20 cellular contexts compared by ENCODE assay signal in the genomic region with DNA sequence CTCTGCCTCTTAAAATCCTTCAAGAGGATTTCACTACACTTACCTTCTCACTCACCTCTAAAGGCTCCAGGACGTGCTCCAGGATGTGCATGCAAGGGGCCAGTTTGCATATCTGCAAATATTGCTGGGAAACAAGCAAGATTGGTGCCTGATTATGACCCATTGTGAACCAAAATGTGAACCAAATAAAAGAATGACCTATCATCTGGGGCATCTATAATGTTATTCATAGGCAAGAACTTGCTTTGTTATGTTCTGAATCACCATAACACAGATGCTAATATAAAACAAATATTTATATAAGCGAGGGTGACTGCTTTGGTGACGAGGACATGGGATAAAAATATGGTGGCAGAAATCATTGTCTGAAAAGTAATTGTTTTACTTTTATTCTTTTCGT. TPM values are rescaled to one million over a fixed set of nuclear protein-coding genes. Genes with fewer than 3 reads are reported as not detected.
"Had no signal": no experiment of that assay in that cellular context is flagged by ENCODE, and none has a peak within 500 bp of the region (broad histone marks: within the 10 kb centered on the region; RNA-seq: fewer than 3 reads in every experiment).

No MANE protein-coding gene starts in this region.

- H3K9me3 ChIP-seq: psoas muscle, sigmoid colon had no signal

- H3K4me3 ChIP-seq: heart left ventricle, psoas muscle, sigmoid colon had no signal

- DNase-seq: activated CD4-positive, alpha-beta T cell treated with anti-CD3 and anti-CD28 coated beads, Interleukin-2, amount 50 U/mL, for 48 hours; activated CD4-positive, CD25-positive, alpha-beta regulatory T cell treated with anti-CD3 and anti-CD28 coated beads, Interleukin-2, amount 50 U/mL, for 72 hours; activated CD8-positive, alpha-beta memory T cell treated with anti-CD3 and anti-CD28 coated beads, Interleukin-2, amount 10 ng/mL, durations not matched to agents 7 days and 5 days; activated effector memory CD4-positive, alpha-beta T cell treated with anti-CD3 and anti-CD28 coated beads, Interleukin-2, amount 50 U/mL, for 16 hours; activated T-cell treated with anti-CD3 and anti-CD28 coated beads, Interleukin-2, amount 50 U/mL, for 4 hours; amygdala; brain microvascular endothelial cell; erythroblast; foreskin keratinocyte; heart left ventricle; left ventricle myocardium superior; mesendoderm; occipital lobe; psoas muscle; sigmoid colon; stimulated activated CD4-positive, alpha-beta T cell treated with anti-CD3 and anti-CD28 coated beads, Interleukin-4, amount 100 ng/mL, for 4 hours had no signal

- H3K36me3 Mint-ChIP-seq: activated naive CD4-positive, alpha-beta T cell treated with anti-CD3 and anti-CD28 coated beads, Interleukin-2, amount 50 U/mL, for 72 hours had no signal

- H3K4me1 ChIP-seq: foreskin keratinocyte, psoas muscle had no signal

- H3K4me3 Mint-ChIP-seq: activated CD8-positive, alpha-beta memory T cell treated with anti-CD3 and anti-CD28 coated beads, Interleukin-2, amount 10 ng/mL, durations not matched to agents 7 days and 5 days; activated T-cell treated with anti-CD3 and anti-CD28 coated beads, Interleukin-2, amount 50 U/mL, for 4 hours; dendritic cell treated with granulocyte-macrophage colony-stimulating factor and Interleukin-4, amounts not matched to agents 40 ng/mL and 50 ng/mL, for 4 days; nephron; T-helper 2 cell treated with Interferon-gamma antibody and Interleukin-4, amounts not matched to agents 5 μg/mL and 100 μg/mL, for 36 hours had no signal

- H3K27ac ChIP-seq: brain microvascular endothelial cell, foreskin keratinocyte, heart left ventricle, psoas muscle had no signal

- H3K27me3 Mint-ChIP-seq: activated CD8-positive, alpha-beta memory T cell treated with anti-CD3 and anti-CD28 coated beads, Interleukin-2, amount 10 ng/mL, durations not matched to agents 7 days and 5 days had no signal

- H3K27me3 ChIP-seq: brain microvascular endothelial cell, foreskin keratinocyte, heart left ventricle, sigmoid colon had no signal

- H3K27ac Mint-ChIP-seq: activated CD8-positive, alpha-beta memory T cell treated with anti-CD3 and anti-CD28 coated beads, Interleukin-2, amount 10 ng/mL, durations not matched to agents 7 days and 5 days; activated naive CD4-positive, alpha-beta T cell treated with anti-CD3 and anti-CD28 coated beads, Interleukin-2, amount 50 U/mL, for 72 hours; dendritic cell treated with granulocyte-macrophage colony-stimulating factor and Interleukin-4, amounts not matched to agents 40 ng/mL and 50 ng/mL, for 4 days; nephron; T-helper 2 cell treated with Interferon-gamma antibody and Interleukin-4, amounts not matched to agents 5 μg/mL and 100 μg/mL, for 36 hours had no signal

- H3K9me3 Mint-ChIP-seq: activated naive CD4-positive, alpha-beta T cell treated with anti-CD3 and anti-CD28 coated beads, Interleukin-2, amount 50 U/mL, for 72 hours; activated T-cell treated with anti-CD3 and anti-CD28 coated beads, Interleukin-2, amount 50 U/mL, for 4 hours; dendritic cell treated with granulocyte-macrophage colony-stimulating factor and Interleukin-4, amounts not matched to agents 40 ng/mL and 50 ng/mL, for 4 days had no signal

- H3K36me3 ChIP-seq: brain microvascular endothelial cell, heart left ventricle, sigmoid colon had no signal

- ATAC-seq: activated CD8-positive, alpha-beta memory T cell treated with anti-CD3 and anti-CD28 coated beads, Interleukin-2, amount 10 ng/mL, durations not matched to agents 7 days and 5 days; activated naive CD4-positive, alpha-beta T cell treated with anti-CD3 and anti-CD28 coated beads, Interleukin-2, amount 50 U/mL, for 72 hours; activated T-cell treated with anti-CD3 and anti-CD28 coated beads, Interleukin-2, amount 50 U/mL, for 4 hours; foreskin keratinocyte; heart left ventricle; left ventricle myocardium superior; psoas muscle had no signal

RNA-seq across cellular contexts. Expression of gene IL12A, which starts 5.5 kb away (rescaled TPM):
- total RNA-seq: activated naive CD4-positive, alpha-beta T cell treated with anti-CD3 and anti-CD28 coated beads, Interleukin-2, amount 50 U/mL, for 72 hours had no signal
